Comparison of ENCODE assay signal across 8 cellular contexts in the genomic region with DNA sequence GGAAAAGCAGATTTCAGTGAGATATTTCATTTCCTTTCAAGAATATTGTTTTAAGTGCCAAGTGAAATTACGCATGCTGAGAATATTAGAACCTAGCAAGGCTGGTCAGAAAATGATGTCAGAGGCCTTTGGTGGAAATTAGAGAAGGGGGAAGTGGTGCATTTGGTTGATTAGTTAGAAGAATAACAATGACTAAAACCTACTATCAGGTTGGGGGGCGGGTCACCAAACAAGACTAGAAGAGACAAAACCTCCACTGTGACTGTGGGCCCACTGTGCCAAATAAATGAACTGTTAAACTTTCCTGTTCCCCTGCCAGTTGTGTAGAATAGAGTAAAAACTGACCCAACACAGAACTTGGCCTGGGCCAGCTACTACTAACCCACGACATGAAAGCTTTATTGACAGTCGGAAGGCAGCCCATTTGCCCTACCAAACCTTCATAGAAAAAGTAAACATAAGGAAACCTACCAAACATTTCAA. TPM values are rescaled to one million over a fixed set of nuclear protein-coding genes. Genes with fewer than 3 reads are reported as not detected.
A peak's percentile ranks its signal among the peaks of the same experiment; 100 is the strongest.
DNase-seq lines count a peak whose midpoint lies in the region; ATAC-seq and TF ChIP-seq lines count a peak whose summit lies in the region.

No MANE protein-coding gene starts in this region.

- peaks cover 12% of the 10 kb centered on the region for H3K27me3 ChIP-seq in DND-41 (ENCODE audit: insufficient read depth, low read length, poor library complexity)
- no peaks in the 10 kb centered on the region for H3K27me3 ChIP-seq in suprapubic skin

- TF ChIP-seq CTCF in DND-41 (IDR thresholded peaks at IDR 0.05; ENCODE audit: borderline replicate concordance, extremely low read depth, low read length, poor library complexity, severe bottlenecking) (no peak), suprapubic skin (IDR thresholded peaks at IDR 0.05) (no peak)

- no peak overlapping the region for H2AFZ ChIP-seq in DND-41 (ENCODE audit: low read depth, low read length)

- H4K20me1 ChIP-seq in DND-41 (ENCODE audit: insufficient read depth, low read length) = peaks cover 24% of the 10 kb centered on the region; the same call in 1 of the 2 replicates

- H3K4me1 ChIP-seq in DND-41 (ENCODE audit: insufficient read depth, low read length) = peaks cover 40% of the 10 kb centered on the region
- H3K4me1 ChIP-seq in suprapubic skin = peaks cover 38% of the 10 kb centered on the region

- 56% methylated on average over 4 of the region's 4 CpGs for WGBS in suprapubic skin

- CTCF ChIA-PET in HEK293T (lab: Yijun Ruan, JAX) = no interaction called here

- POLR2A ChIA-PET in HEK293T (lab: Yijun Ruan, JAX) = no interaction called here

- no peak overlapping the region for H3K27ac ChIP-seq in DND-41 (ENCODE audit: low read length)
- no peak overlapping the region for H3K27ac ChIP-seq in suprapubic skin

- ATAC-seq in DND-41 (ENCODE audit: insufficient read depth, low read depth) = no peak
- no peak for ATAC-seq in HG03039 (IDR thresholded peaks at IDR 0.05; ENCODE audit: unreplicated experiment)
- no peak for ATAC-seq in GM18502 (IDR thresholded peaks at IDR 0.05; ENCODE audit: poor library complexity, unreplicated experiment)

- H3K4me2 ChIP-seq in DND-41 (ENCODE audit: insufficient read depth, low read length) = peak overlapping the region; percentile 92

- no peak overlapping the region for H3K9ac ChIP-seq in DND-41 (ENCODE audit: low read depth, low read length)

- peaks cover 21% of the 10 kb centered on the region for H3K79me2 ChIP-seq in DND-41 (ENCODE audit: insufficient read depth, low read length)

- H3K9me3 ChIP-seq in DND-41 (ENCODE audit: insufficient read depth, low read length, severe bottlenecking) (no peaks in the 10 kb centered on the region), suprapubic skin (no peaks in the 10 kb centered on the region)

- DNase-seq in DND-41 (no peak), HT1080 (ENCODE audit: low read depth) (peak; percentile 87), amniotic stem cell (lab: John Stamatoyannopoulos, UW) (peak; percentile 2), kidney glomerular epithelial cell (lab: John Stamatoyannopoulos, UW) (peak; percentile 80), suprapubic skin (ENCODE audit: low spot score in 2 of 2) (no peak), HEK293T (ENCODE audit: extremely low spot score) (no peak)

- TF ChIP-seq EP300 in suprapubic skin (IDR thresholded peaks at IDR 0.05) = no peak

- H3K36me3 ChIP-seq in DND-41 (ENCODE audit: insufficient read depth, low read length) (no peaks in the 10 kb centered on the region), suprapubic skin (no peaks in the 10 kb centered on the region)

- no peak for TF ChIP-seq POLR2A in suprapubic skin (IDR thresholded peaks at IDR 0.05)

- 0 out of 4 replicates have a peak overlapping the region, but pooled peaks of 1 of the 2 experiments have one; percentile 10 for H3K4me3 ChIP-seq in DND-41 (ENCODE audit: low read depth in 1 of 2, low read length in 2 of 2)
- H3K4me3 ChIP-seq in suprapubic skin = peak overlapping the region; percentile 98

TF ChIP-seq in HEK293T, 16 proteins besides CTCF, POLR2A, EP300 and RAD21:
- no peak for TF ChIP-seq SP1 (IDR thresholded peaks at IDR 0.05)
- no peak for TF ChIP-seq ELF4 (IDR thresholded peaks at IDR 0.05)
- TF ChIP-seq HDGF (IDR thresholded peaks at IDR 0.05; ENCODE audit: borderline replicate concordance) = no peak

RNA-seq across cellular contexts. Expression of a gene that starts 2.9 kb away (rescaled TPM):
- 24.9 and 30.3 TPM in 2 replicates for total RNA-seq in HT1080 (2014; rRNA removed; shearing (Covaris generic))
- 15.3 and 20.3 TPM in 2 replicates for polyA plus RNA-seq in HT1080 (2015; cell fraction: cytosol; rRNA removed)
- polyA plus RNA-seq in HT1080 (2015; cell fraction: nucleus; rRNA removed) = 31.6 and 41.6 TPM in 2 replicates
- 10 to 100 TPM; 31.3 to 62.4 (median 43.5) TPM for total RNA-seq in suprapubic skin

Comparison
In these comparisons a context has a peak if more than half of its experiments do, and no peak if none do; other contexts are left out.
1. DNase-seq: peak in HT1080 (single experiment), amniotic stem cell (single experiment) and kidney glomerular epithelial cell (single experiment); none in DND-41 (single experiment), suprapubic skin (0 of 2) and HEK293T (single experiment).